10 cellular contexts compared by ENCODE assay signal in genomic region chr7:137990251-137990901, GRCh38. TPM values are rescaled to one million over a fixed set of nuclear protein-coding genes. Genes with fewer than 3 reads are reported as not detected.
DNase-seq lines count a peak whose midpoint lies in the region; ATAC-seq and TF ChIP-seq lines count a peak whose summit lies in the region.
"Had no signal": no experiment of that assay in that cellular context is flagged by ENCODE, and none has a peak within 500 bp of the region (broad histone marks: within the 10 kb centered on the region; RNA-seq: fewer than 3 reads in every experiment).

No MANE protein-coding gene starts in this region.

- peak; percentile 87 for ATAC-seq in foreskin keratinocyte
- no peak for ATAC-seq in psoas muscle
- ATAC-seq in activated T-helper 17 cell treated with anti-CD3 and anti-CD28 coated beads, Interleukin-2, amount 50 U/mL, for 72 hours (replicated peaks), result no peak

- H3K27me3 ChIP-seq in adrenal gland (no peaks in the 10 kb centered on the region), foreskin keratinocyte (no peaks in the 10 kb centered on the region), psoas muscle (ENCODE audit: insufficient read depth in 3 of 3, low read length in 2 of 3) (no peaks in the 10 kb centered on the region)
- H3K27me3 ChIP-seq: neural progenitor cell had no signal

- no peaks in the 10 kb centered on the region for H3K9me3 Mint-ChIP-seq in activated T-helper 17 cell treated with anti-CD3 and anti-CD28 coated beads, Interleukin-2, amount 50 U/mL, for 72 hours
- H3K9me3 Mint-ChIP-seq: neural progenitor cell had no signal

- DNase-seq in Daoy (ENCODE audit: low read depth), result peak; percentile 81
- DNase-seq in adrenal gland, result peak in 1 of 7 donors; percentile 42
- peak; percentile 97 to 98 for DNase-seq in foreskin keratinocyte
- DNase-seq in psoas muscle, result no peak
- no peak for DNase-seq in activated CD4-positive, CD25-positive, alpha-beta regulatory T cell (lab: John Stamatoyannopoulos, UW)
- DNase-seq in NCI-H82 treated with DMSO at 0.1 percent for 48 hours (lab: John Stamatoyannopoulos, UW; ENCODE audit: unreplicated experiment), result no peak
- DNase-seq in NCI-H1417 (lab: John Stamatoyannopoulos, UW), result no peak

- H3K36me3 Mint-ChIP-seq in activated T-helper 17 cell treated with anti-CD3 and anti-CD28 coated beads, Interleukin-2, amount 50 U/mL, for 72 hours (ENCODE audit: low read depth), result peaks cover 1% of the 10 kb centered on the region

- H3K36me3 ChIP-seq in adrenal gland (replicated peaks in 1 of 2) (no peaks in the 10 kb centered on the region), psoas muscle (ENCODE audit: insufficient read depth in 1 of 2, low read depth in 1 of 2) (no peaks in the 10 kb centered on the region)
- H3K36me3 ChIP-seq: neural progenitor cell had no signal

- H3K4me1 Mint-ChIP-seq in activated T-helper 17 cell treated with anti-CD3 and anti-CD28 coated beads, Interleukin-2, amount 50 U/mL, for 72 hours, result peaks cover 18% of the 10 kb centered on the region

- H3K4me1 ChIP-seq in adrenal gland (replicated peaks in 1 of 2), result peaks cover 71 to 98% of the 10 kb centered on the region in 2 donors
- peaks cover 23% of the 10 kb centered on the region for H3K4me1 ChIP-seq in foreskin keratinocyte
- H3K4me1 ChIP-seq in psoas muscle, result peaks cover 37% of the 10 kb centered on the region

- WGBS in adrenal gland, 4 donors, result 38 to 43% (median 41%) methylated on average over 5 of the region's 5 CpGs
- WGBS in psoas muscle, 3 donors, result 49 to 52% (median 49%) methylated on average over 5 of the region's 5 CpGs

- intact Hi-C loops in adrenal gland (cut with DNase I) (no loop called here), psoas muscle (cut with DNase I) (no loop called here)

- H3K27me3 Mint-ChIP-seq in activated T-helper 17 cell treated with anti-CD3 and anti-CD28 coated beads, Interleukin-2, amount 50 U/mL, for 72 hours, result no peaks in the 10 kb centered on the region

- no peak for TF ChIP-seq POLR2A in adrenal gland (IDR thresholded peaks at IDR 0.05)

- H3K4me3 ChIP-seq in adrenal gland, result peak overlapping the region in 1 of 4 donors; percentile 34
- H3K4me3 ChIP-seq in psoas muscle, result no peak overlapping the region
- H3K4me3 ChIP-seq: neural progenitor cell had no signal

- H3K9me3 ChIP-seq in adrenal gland (replicated peaks in 1 of 3) (no peaks in the 10 kb centered on the region), psoas muscle (no peaks in the 10 kb centered on the region)

- TF ChIP-seq CTCF in adrenal gland (IDR thresholded peaks at IDR 0.05), result no peak
- no peak for TF ChIP-seq CTCF in foreskin keratinocyte (conservative IDR thresholded peaks at IDR 0.05)
- no peak for TF ChIP-seq CTCF in psoas muscle (IDR thresholded peaks at IDR 0.05)

- peak overlapping the region; percentile 4 to 91 (median 77) for H3K27ac ChIP-seq in adrenal gland
- peak overlapping the region; percentile 40 for H3K27ac ChIP-seq in foreskin keratinocyte
- peak overlapping the region; percentile 25 for H3K27ac ChIP-seq in psoas muscle
- H3K27ac ChIP-seq: C4-2B, neural progenitor cell had no signal

- no peak overlapping the region for H3K4me3 Mint-ChIP-seq in activated T-helper 17 cell treated with anti-CD3 and anti-CD28 coated beads, Interleukin-2, amount 50 U/mL, for 72 hours
- H3K4me3 Mint-ChIP-seq: neural progenitor cell had no signal

- H3K27ac Mint-ChIP-seq in activated T-helper 17 cell treated with anti-CD3 and anti-CD28 coated beads, Interleukin-2, amount 50 U/mL, for 72 hours, result no peak overlapping the region
- H3K27ac Mint-ChIP-seq: neural progenitor cell had no signal

RNA-seq across cellular contexts. Expression of gene CREB3L2, which starts 11.5 kb away (rescaled TPM):
- 9.0 and 9.1 TPM in 2 replicates for total RNA-seq in Daoy (2014; rRNA removed; shearing (Covaris generic))
- 100 to 1,000 TPM in 4 of 8 donors, 10 to 100 TPM in 4; 44.0 to 169 (median 102) TPM for total RNA-seq in adrenal gland
- polyA plus RNA-seq in adrenal gland, result 10 to 100 TPM; 11.4 to 71.1 (median 13.1) TPM
- total RNA-seq in foreskin keratinocyte, result 23.7 and 31.8 TPM in 2 replicates
- polyA plus RNA-seq in foreskin keratinocyte, result 7.9 and 8.6 TPM in 2 replicates
- 10 to 100 TPM in 2 of 4 donors, 1 to 10 TPM in 2; 6.7 to 14.7 (median 10.9) TPM for total RNA-seq in psoas muscle
- polyA plus RNA-seq in psoas muscle, result 1 to 10 TPM; 2.2 to 3.6 (median 3.3) TPM
- 10 to 100 TPM; 26.0 to 38.4 TPM for total RNA-seq in activated T-helper 17 cell treated with anti-CD3 and anti-CD28 coated beads, Interleukin-2, amount 50 U/mL, for 72 hours

Comparison
In these comparisons a context has a peak if more than half of its experiments do, and no peak if none do; other contexts are left out.
1. DNase-seq: peak in Daoy (single experiment) and foreskin keratinocyte (2 of 2); none in psoas muscle (0 of 2), activated CD4-positive, CD25-positive, alpha-beta regulatory T cell (0 of 4), NCI-H82 treated with DMSO at 0.1 percent for 48 hours (single experiment) and NCI-H1417 (0 of 3).
2. H3K27ac ChIP-seq: peak in every context shown above with its lines; median percentile 77 in adrenal gland; 40 in foreskin keratinocyte; 25 in psoas muscle.